Comparison of ENCODE assay signal across 26 cellular contexts in genomic region chr12:112239020-112239419, GRCh38.
"Had no signal": no experiment of that assay in that cellular context is flagged by ENCODE, and none has a peak within 500 bp of the region (broad histone marks: within the 10 kb centered on the region; RNA-seq: fewer than 3 reads in every experiment).

No MANE protein-coding gene starts in this region.

- DNase-seq: activated CD4-positive, alpha-beta memory T cell treated with anti-CD3 and anti-CD28 coated beads, Interleukin-2, amount 10 ng/mL, durations not matched to agents 7 days and 5 days; activated CD4-positive, alpha-beta T cell treated with anti-CD3 and anti-CD28 coated beads for 36 hours; activated CD4-positive, alpha-beta T cell treated with anti-CD3 and anti-CD28 coated beads, Interleukin-2, amount 50 U/mL, for 1 hour; activated naive CD4-positive, alpha-beta T cell treated with anti-CD3 and anti-CD28 coated beads, Interleukin-2, amount 50 U/mL, for 16 hours; activated naive CD8-positive, alpha-beta T cell treated with anti-CD3 and anti-CD28 coated beads, Interleukin-2, amount 10 ng/mL, durations not matched to agents 7 days and 5 days; activated T-cell treated with anti-CD3 and anti-CD28 coated beads for 4 hours; activated T-cell treated with anti-CD3 and anti-CD28 coated beads, Interleukin-2, amount 50 U/mL, for 72 hours; adrenal gland; aorta; MG63; MV-4-11; NCI-H1092 treated with DMSO at 0.1 percent for 48 hours; NCI-H1417 treated with DMSO at 0.1 percent for 48 hours; NCI-H1694 treated with DMSO at 0.1 percent for 48 hours; NCI-H2081; NCI-H446; NCI-H526; NCI-H774; RPMI8226; T-helper 1 cell; WERI-Rb-1 had no signal

- ATAC-seq: activated CD4-positive, alpha-beta T cell treated with anti-CD3 and anti-CD28 coated beads for 36 hours; activated T-cell treated with anti-CD3 and anti-CD28 coated beads, Interleukin-2, amount 50 U/mL, for 72 hours; Panc1; Right ventricle myocardium inferior had no signal

- H3K4me1 ChIP-seq: adrenal gland, breast epithelium had no signal

- H3K9me3 ChIP-seq: adrenal gland, breast epithelium, MG63 had no signal

- H3K27me3 ChIP-seq: adrenal gland, breast epithelium, MG63 had no signal

- H3K27ac ChIP-seq: adrenal gland, breast epithelium, KMS-11, SK-N-MC, WERI-Rb-1 had no signal

- H3K9ac ChIP-seq: KMS-11 had no signal

- H3K4me3 ChIP-seq: adrenal gland, breast epithelium, MG63, SK-N-MC had no signal
